Comparison of ENCODE assay signal across 8 cellular contexts in genomic region chr7:148962823-148963582, GRCh38.
A peak's percentile ranks its signal among the peaks of the same experiment; 100 is the strongest.
DNase-seq lines count a peak whose midpoint lies in the region; ATAC-seq and TF ChIP-seq lines count a peak whose summit lies in the region.

No MANE protein-coding gene starts in this region.

- POLR2A ChIA-PET in GM10248 (lab: Yijun Ruan, JAX) (no interaction called here), HCT116 (lab: Charles Lee) (interaction anchor here (1.2 to 1.6 kb wide), 2 partner anchors 22 to 698 kb away, joined by 3 to 6 read pairs; no protein-coding TSS in a partner anchor)

- H3K9me2 ChIP-seq in HCT116 (ENCODE audit: insufficient read depth), result no peaks in the 10 kb centered on the region

- H3K4me2 ChIP-seq in HCT116 (ENCODE audit: low read length), result peak overlapping the region; percentile 70

- peaks cover 0 to 39% of the 10 kb centered on the region in 2 experiments; a peak in 2 of 4 replicates for H3K4me1 ChIP-seq in HCT116 (ENCODE audit: control insufficient read depth in 1 of 2, insufficient read depth in 2 of 2, low read length in 2 of 2)

- peak; percentile 78 for TF ChIP-seq CTCF in GM10248 (IDR thresholded peaks at IDR 0.05; ENCODE audit: control extremely low read depth, extremely low read depth, low read depth, missing control alignments)
- TF ChIP-seq CTCF in HCT116 (IDR thresholded peaks at IDR 0.05 in 2 of 3, conservative IDR thresholded peaks at IDR 0.05 in 1 of 3; ENCODE audit: borderline replicate concordance in 1 of 3, insufficient read depth in 1 of 3, low read depth in 2 of 3, low read length in 2 of 3), result peak; percentile 62 to 94 (median 88)

- peak overlapping the region; percentile 75 for H2AFZ ChIP-seq in HCT116 (ENCODE audit: low read depth, low read length, poor library complexity, severe bottlenecking)

- H3K9ac ChIP-seq in HCT116 (ENCODE audit: low read length), result peak overlapping the region; percentile 40

- no peaks in the 10 kb centered on the region for H4K20me1 ChIP-seq in HCT116 (ENCODE audit: insufficient read depth)

- intact Hi-C loops in HCT116 (cut with micrococcal nuclease), result loop anchor here (1.0 to 10.0 kb wide), 4 partner anchors 22 to 459 kb away; partner anchors contain the start of gene CUL1

- no peaks in the 10 kb centered on the region for H3K79me2 ChIP-seq in HCT116 (ENCODE audit: insufficient read depth, low read length)

- RAD21 ChIA-PET in HCT116 (lab: Charles Lee; ENCODE audit: low non-redundant PET in 1 of 2, low total read pairs in 2 of 2, uncharacterized antibody in 2 of 2, unreplicated experiment in 2 of 2), result interaction anchor here (0.6 to 2.3 kb wide), 5 partner anchors 25 to 561 kb away, joined by 3 to 6 read pairs (median 3); no protein-coding TSS in a partner anchor

- H3K27me3 ChIP-seq in HCT116 (ENCODE audit: insufficient read depth, low read length), result no peaks in the 10 kb centered on the region

- CTCF ChIA-PET in GM10248 (lab: Yijun Ruan, JAX) (interaction anchor here (0.6 to 3.1 kb wide), 30 partner anchors 11 to 721 kb away, joined by 3 to 22 read pairs (median 3); no protein-coding TSS in a partner anchor), HCT116 (lab: Charles Lee) (interaction anchor here (0.6 to 1.6 kb wide), 12 partner anchors 43 to 721 kb away, joined by 3 to 14 read pairs (median 3); no protein-coding TSS in a partner anchor)

- ATAC-seq in HCT116, result peak; percentile 26; the same call in 1 of the 2 replicates

- TF ChIP-seq POLR2A in HCT116 (IDR thresholded peaks at IDR 0.05; ENCODE audit: borderline replicate concordance, extremely low read depth, insufficient read depth, insufficient read length), result no peak

- TF ChIP-seq RAD21 in HCT116 (IDR thresholded peaks at IDR 0.05; ENCODE audit: low read depth), result peak; percentile 99

- no peaks in the 10 kb centered on the region for H3K36me3 ChIP-seq in HCT116 (ENCODE audit: control insufficient read depth in 1 of 2, insufficient read depth in 2 of 2, low read length in 2 of 2)

- peak overlapping the region; percentile 40 to 50 for H3K4me3 ChIP-seq in HCT116 (replicated peaks in 1 of 2; ENCODE audit: low read depth in 1 of 2, low read length in 2 of 2)

- DNase-seq in GM10248 (ENCODE audit: extremely low spot score), result peak; percentile 64
- DNase-seq in HCT116 (ENCODE audit: low read depth, low spot score), result peak; percentile 60
- peak; percentile 88 for DNase-seq in NAMALWA (ENCODE audit: low spot score)
- peak; percentile 36 for DNase-seq in T follicular helper cell (ENCODE audit: low read depth)
- peak; percentile 83 for DNase-seq in astrocyte of the hippocampus (ENCODE audit: low read depth, low spot score)
- DNase-seq in hippocampal formation (lab: John Stamatoyannopoulos, UW), result peak; percentile 52 to 94
- peak; percentile 65 for DNase-seq in renal cortical epithelial cell (ENCODE audit: low read depth)
- no peak for DNase-seq in NCI-H1048 (lab: John Stamatoyannopoulos, UW)

- H3K27ac ChIP-seq in HCT116 (ENCODE audit: low read depth, low read length), result no peak overlapping the region

- no peaks in the 10 kb centered on the region for H3K9me3 ChIP-seq in HCT116 (ENCODE audit: control insufficient read depth in 1 of 2, insufficient read depth in 1 of 2, low read depth in 1 of 2, low read length in 2 of 2)

- BruUV-seq in HCT116 (replicated peaks; lab: Mats Ljungman, UMichigan), result no TSS peak

TF ChIP-seq in HCT116, 20 proteins besides CTCF, POLR2A, EP300 and RAD21:
- TF ChIP-seq EGR1 (IDR thresholded peaks at IDR 0.05; ENCODE audit: low read depth) (no peak), SRF (IDR thresholded peaks at IDR 0.05; ENCODE audit: low read depth) (no peak), ZBTB33 (IDR thresholded peaks at IDR 0.05; ENCODE audit: extremely low read depth, insufficient replicate concordance, low read length) (no peak), ZFX (IDR thresholded peaks at IDR 0.05) (no peak), YY1 (IDR thresholded peaks at IDR 0.05; ENCODE audit: extremely low read depth, insufficient replicate concordance, low read depth, low read length) (peak; percentile 29), POLR2AphosphoS5 (IDR thresholded peaks at IDR 0.05; ENCODE audit: low read depth, low read length) (no peak), CEBPB (IDR thresholded peaks at IDR 0.05; ENCODE audit: low read depth) (no peak), CBX3 (IDR thresholded peaks at IDR 0.05; ENCODE audit: low read depth) (0 out of 2 replicates have a peak, but pooled peaks have one; percentile 1), FOSL1 (IDR thresholded peaks at IDR 0.05; ENCODE audit: low read depth) (0 out of 2 replicates have a peak, but pooled peaks have one; percentile 28), ATF3 (IDR thresholded peaks at IDR 0.05) (peak; percentile 84), TCF7L2 (IDR thresholded peaks at IDR 0.05; ENCODE audit: borderline replicate concordance, extremely low read depth, insufficient read depth, insufficient read length) (no peak), REST (IDR thresholded peaks at IDR 0.05; ENCODE audit: low read depth) (no peak), SP1 (IDR thresholded peaks at IDR 0.05; ENCODE audit: low read depth) (no peak; the same call in 1 of the 2 replicates), JUND (IDR thresholded peaks at IDR 0.05) (no peak), SIN3A (IDR thresholded peaks at IDR 0.05; ENCODE audit: low read depth) (no peak), MAX (IDR thresholded peaks at IDR 0.05) (no peak), ELF1 (IDR thresholded peaks at IDR 0.05; ENCODE audit: borderline replicate concordance, low read depth) (no peak; the same call in 1 of the 2 replicates), EZH2phosphoT487 (IDR thresholded peaks at IDR 0.05; ENCODE audit: borderline replicate concordance) (no peak), EZH2 (IDR thresholded peaks at IDR 0.05) (no peak), ZNF274 (IDR thresholded peaks at IDR 0.05; ENCODE audit: low read depth, low read length) (no peak)
TF ChIP-seq in HCT116: peak in this region for 4.
